Comparison of ENCODE assay signal across 1 cellular context in the genomic region with DNA sequence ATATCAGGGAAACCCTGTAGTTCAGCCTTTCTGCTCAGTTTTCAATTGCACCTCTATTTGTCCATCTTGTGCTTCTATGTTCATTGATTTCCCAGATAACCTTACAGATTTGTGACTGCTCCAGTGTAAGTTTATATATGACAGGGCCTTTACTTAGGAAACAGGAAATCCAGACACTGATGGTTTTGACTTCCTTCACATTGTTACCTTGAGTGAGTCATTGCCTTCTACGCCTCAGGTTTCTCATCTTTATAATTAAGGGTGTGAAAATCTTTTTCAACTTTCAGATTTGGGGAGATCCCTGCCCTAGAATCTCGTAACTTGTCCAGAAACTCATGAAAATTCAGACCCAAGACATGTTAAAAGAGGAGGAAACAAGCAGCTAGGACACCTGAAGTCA.
TF ChIP-seq lines count a peak whose summit lies in the region.

No MANE protein-coding gene starts in this region.

TF ChIP-seq in GM12878, 131 proteins besides CTCF, POLR2A, EP300 and RAD21 (continued from another document):
- TF ChIP-seq, protein P1, sequence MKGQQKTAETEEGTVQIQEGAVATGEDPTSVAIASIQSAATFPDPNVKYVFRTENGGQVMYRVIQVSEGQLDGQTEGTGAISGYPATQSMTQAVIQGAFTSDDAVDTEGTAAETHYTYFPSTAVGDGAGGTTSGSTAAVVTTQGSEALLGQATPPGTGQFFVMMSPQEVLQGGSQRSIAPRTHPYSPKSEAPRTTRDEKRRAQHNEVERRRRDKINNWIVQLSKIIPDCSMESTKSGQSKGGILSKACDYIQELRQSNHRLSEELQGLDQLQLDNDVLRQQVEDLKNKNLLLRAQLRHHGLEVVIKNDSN (IDR thresholded peaks at IDR 0.05; ENCODE audit: borderline replicate concordance, extremely low read length, insufficient read depth, low read depth, low read length): no peak
- TF ChIP-seq ASH2L (IDR thresholded peaks at IDR 0.05; ENCODE audit: borderline replicate concordance, low read depth) (no peak), MTA2 (IDR thresholded peaks at IDR 0.05; ENCODE audit: low read depth) (peak; percentile 63), FOXM1 (IDR thresholded peaks at IDR 0.05; ENCODE audit: low read depth, low read length) (no peak), SREBF1 (IDR thresholded peaks at IDR 0.05; ENCODE audit: low read length) (no peak), BRCA1 (IDR thresholded peaks at IDR 0.05; ENCODE audit: low read depth, low read length) (no peak)
